ENCODE assay signal across 8 cellular contexts in genomic region chr3:184345678-184346144, GRCh38. TPM values are rescaled to one million over a fixed set of nuclear protein-coding genes. Genes with fewer than 3 reads are reported as not detected.
DNase-seq lines count a peak whose midpoint lies in the region; ATAC-seq, FAIRE-seq and TF ChIP-seq lines count a peak whose summit lies in the region.

No MANE protein-coding gene starts in this region.

- no peak overlapping the region for H3K27ac ChIP-seq in GM12878 (ENCODE audit: control insufficient read depth, insufficient read depth)

- H3K36me3 ChIP-seq in GM12878 (ENCODE audit: control insufficient read depth in 2 of 2, insufficient read depth in 2 of 2, low read length in 1 of 2): no peaks in the 10 kb centered on the region

- no peak overlapping the region for H3K4me2 ChIP-seq in GM12878 (ENCODE audit: control insufficient read depth, insufficient read depth)

- TF ChIP-seq EP300 in GM12878 (IDR thresholded peaks at IDR 0.05; ENCODE audit: borderline replicate concordance in 1 of 2, control insufficient read depth in 1 of 2, low read depth in 2 of 2, low read length in 2 of 2): no peak

- no peak overlapping the region for H3K9ac ChIP-seq in GM12878 (ENCODE audit: control insufficient read depth, insufficient read depth, low read length)

- H3K9me3 Mint-ChIP-seq in HFFc6: no peaks in the 10 kb centered on the region
- H3K9me3 Mint-ChIP-seq in stimulated activated memory B cell treated with anti-CD40 and anti-IgM and Interleukin-4, amounts not matched to agents 10 μg/mL and 1 μg/mL and 100 μg/mL, for 72 hours: no peaks in the 10 kb centered on the region

- no peaks in the 10 kb centered on the region for H4K20me1 ChIP-seq in GM12878 (ENCODE audit: control insufficient read depth, insufficient read depth)

- no peak overlapping the region for H3K4me3 ChIP-seq in GM12878

- peak overlapping the region; percentile 60 for H3K27ac Mint-ChIP-seq in HFFc6
- no peak overlapping the region for H3K27ac Mint-ChIP-seq in stimulated activated memory B cell treated with anti-CD40 and anti-IgM and Interleukin-4, amounts not matched to agents 10 μg/mL and 1 μg/mL and 100 μg/mL, for 72 hours

- DNase-seq in Caki2 (ENCODE audit: low read depth) (peak; percentile 95), HFFc6 (peak; percentile 78), NCI-H82 (lab: John Stamatoyannopoulos, UW) (peak; percentile 84), GM12878 (ENCODE audit: low read depth, low spot score) (no peak), iPS-NIHi11 (ENCODE audit: low spot score) (peak; percentile 89), NCI-H1436 (lab: John Stamatoyannopoulos, UW) (no peak)
- DNase-seq in stimulated activated CD4-positive, alpha-beta T cell treated with anti-CD3 and anti-CD28 coated beads, Interleukin-1b, Interleukin-23, amount 100 ng/mL, for 48 hours: no peak

- peak; percentile 92 for ATAC-seq in GM12878
- peak; percentile 55 for ATAC-seq in stimulated activated memory B cell treated with anti-CD40 and anti-IgM and Interleukin-4, amounts not matched to agents 10 μg/mL and 1 μg/mL and 100 μg/mL, for 72 hours

- H3K4me3 Mint-ChIP-seq in HFFc6: peak overlapping the region; percentile 56; the same call in 1 of the 2 replicates
- H3K4me3 Mint-ChIP-seq in stimulated activated memory B cell treated with anti-CD40 and anti-IgM and Interleukin-4, amounts not matched to agents 10 μg/mL and 1 μg/mL and 100 μg/mL, for 72 hours: no peak overlapping the region

- POLR2A ChIA-PET in GM12878 (lab: Charles Lee): no interaction called here

- RAD21 ChIA-PET in GM12878 (lab: Charles Lee; ENCODE audit: unreplicated experiment): no interaction called here

- peaks cover 7% of the 10 kb centered on the region for H3K27me3 Mint-ChIP-seq in HFFc6 (ENCODE audit: insufficient read depth)
- no peaks in the 10 kb centered on the region for H3K27me3 Mint-ChIP-seq in stimulated activated memory B cell treated with anti-CD40 and anti-IgM and Interleukin-4, amounts not matched to agents 10 μg/mL and 1 μg/mL and 100 μg/mL, for 72 hours

- no peaks in the 10 kb centered on the region for H3K9me3 ChIP-seq in GM12878 (replicated peaks; ENCODE audit: control insufficient read depth, insufficient read depth, low read length)

- intact Hi-C loops in GM12878 (cut with micrococcal nuclease; ENCODE audit: unreplicated experiment): no loop called here

- H3K4me1 Mint-ChIP-seq in HFFc6 (ENCODE audit: low read depth): peaks cover 43% of the 10 kb centered on the region
- H3K4me1 Mint-ChIP-seq in stimulated activated memory B cell treated with anti-CD40 and anti-IgM and Interleukin-4, amounts not matched to agents 10 μg/mL and 1 μg/mL and 100 μg/mL, for 72 hours: no peaks in the 10 kb centered on the region

- in situ Hi-C loops in Caki2 (cut with HindIII; ENCODE audit: low pct_unique_long_range_greater_than_20kb, low sequenced_read_pairs) (no loop called here), GM12878 (cut with MboI) (no loop called here)

- SMC1A ChIA-PET in GM12878 (lab: Charles Lee; ENCODE audit: uncharacterized antibody, unreplicated experiment): no interaction called here

- CTCF ChIA-PET in GM12878 (lab: Yijun Ruan, JAX): interaction anchor here (0.6 kb wide), 1 partner anchor 8 kb away, joined by 3 read pairs; no protein-coding TSS in a partner anchor

- H3K4me1 ChIP-seq in GM12878 (ENCODE audit: control insufficient read depth, insufficient read depth, low read length): no peaks in the 10 kb centered on the region; the same call in 1 of the 2 replicates

- TF ChIP-seq CTCF in HFFc6 (IDR thresholded peaks at IDR 0.05) (peak; percentile 76), GM12878 (IDR thresholded peaks at IDR 0.05 in 2 of 3, conservative IDR thresholded peaks at IDR 0.05 in 1 of 3; ENCODE audit: control insufficient read depth in 2 of 3, extremely low read depth in 1 of 3, insufficient read depth in 1 of 3, low read depth in 3 of 3, low read length in 3 of 3) (peak; percentile 30 to 47 (median 33); a peak in 4 of 6 replicates)

- no peak for FAIRE-seq in GM12878 (lab: Jason Lieb, UNC)

- no peak for TF ChIP-seq RAD21 in GM12878 (IDR thresholded peaks at IDR 0.05; ENCODE audit: insufficient read depth, low read depth, low read length)

- H3K27me3 ChIP-seq in GM12878 (replicated peaks in 1 of 2; ENCODE audit: control insufficient read depth in 2 of 2, insufficient read depth in 2 of 2, low read length in 1 of 2): no peaks in the 10 kb centered on the region

- H3K36me3 Mint-ChIP-seq in HFFc6 (ENCODE audit: low read depth): peaks cover 15% of the 10 kb centered on the region
- H3K36me3 Mint-ChIP-seq in stimulated activated memory B cell treated with anti-CD40 and anti-IgM and Interleukin-4, amounts not matched to agents 10 μg/mL and 1 μg/mL and 100 μg/mL, for 72 hours: peaks cover 19% of the 10 kb centered on the region

- TF ChIP-seq POLR2A in GM12878 (IDR thresholded peaks at IDR 0.05; ENCODE audit: low read depth, low read length): no peak

- no TSS peak for BruUV-seq in GM12878 (replicated peaks; lab: Mats Ljungman, UMichigan)

- no peak overlapping the region for H2AFZ ChIP-seq in GM12878 (ENCODE audit: control insufficient read depth, low read depth, low read length)

- 44% methylated on average over 8 of the region's 8 CpGs for WGBS in GM12878 (ENCODE audit: insufficient coverage, insufficient replicate concordance, low lambda C conversion rate, missing lambda C conversion rate)

- H3K79me2 ChIP-seq in GM12878 (ENCODE audit: control insufficient read depth, insufficient read depth, low read length): no peaks in the 10 kb centered on the region

RNA-seq across cellular contexts. Expression of gene FAM131A, which starts 8.3 kb away (rescaled TPM):
- total RNA-seq in Caki2 (2014; rRNA removed; shearing (Covaris generic); ENCODE audit: low replicate concordance): 33.4 and 39.2 TPM in 2 replicates
- total RNA-seq in HFFc6 (2021; fragmentation: NEBNext Ultra II Directional; extraction: Animal tissue kit (Norgen Biotek cat#: 25700)): 10 to 100 TPM; 11.2 to 13.6 (median 11.9) TPM
- total RNA-seq in GM12878 (2013; cell fraction: nucleolus; rRNA removed): 11.0 and 11.8 TPM in 2 replicates
- 4.0 and 4.5 TPM in 2 replicates for total RNA-seq in GM12878 (2014; rRNA removed)
- total RNA-seq in GM12878 (2014; rRNA removed; fragmentation: Illumina TruSeq; extraction: Trizol): 1.4 and 1.9 TPM in 2 replicates
- total RNA-seq in GM12878 (2021): 3.0 and 5.0 TPM in 2 replicates
- 1.5 TPM for polyA plus RNA-seq in GM12878 (2011; ENCODE audit: low read depth)
- polyA plus RNA-seq in GM12878 (2011; rRNA removed): 0.17 and 0.42 TPM in 2 replicates
- 0.45 and 0.77 TPM in 2 replicates for polyA plus RNA-seq in GM12878 (2011; cell fraction: cytosol; rRNA removed)
- polyA plus RNA-seq in GM12878 (2011; cell fraction: nucleus; rRNA removed): 1.0 and 1.5 TPM in 2 replicates
- polyA plus RNA-seq in GM12878 (2012): 2.1 and 3.3 TPM in 2 replicates
- polyA plus RNA-seq in GM12878 (2014; fragmentation: Illumina TruSeq; extraction: Trizol): 0.74 and 1.4 TPM in 2 replicates
- polyA plus RNA-seq in GM12878 (2014; fragmentation: Nextera tagmentation; extraction: Ambion mirVana): under 1 TPM; 0.31 to 0.47 TPM
- polyA plus RNA-seq in GM12878 (2014; rRNA removed): 4.5 and 5.1 TPM in 2 replicates
- 1 to 10 TPM; 1.0 to 1.7 TPM for polyA plus RNA-seq in GM12878 (2016; fragmentation: Nextera tagmentation; extraction: Ambion mirVana)
- polyA minus RNA-seq in GM12878 (2011; rRNA and poly(A)+ RNA removed): 0.15 and 0.72 TPM in 2 replicates
- polyA minus RNA-seq in GM12878 (2011; cell fraction: cytosol; rRNA and poly(A)+ RNA removed): not detected in 2 replicates
- 0.36 and 3.0 TPM in 2 replicates for polyA minus RNA-seq in GM12878 (2011; cell fraction: nucleus; rRNA and poly(A)+ RNA removed)

RNA-seq across cellular contexts. Expression of gene CLCN2, which starts 15.7 kb away (rescaled TPM):
- 2.0 and 20.2 TPM in 2 replicates for total RNA-seq in Caki2 (2014; rRNA removed; shearing (Covaris generic); ENCODE audit: low replicate concordance)
- 1 to 10 TPM; 3.4 to 5.1 (median 4.2) TPM for total RNA-seq in HFFc6 (2021; fragmentation: NEBNext Ultra II Directional; extraction: Animal tissue kit (Norgen Biotek cat#: 25700))
- 3.0 and 3.7 TPM in 2 replicates for total RNA-seq in GM12878 (2013; cell fraction: nucleolus; rRNA removed)
- total RNA-seq in GM12878 (2014; rRNA removed) (1.4 and 1.5 TPM in 2 replicates), GM12878 (2014; rRNA removed; fragmentation: Illumina TruSeq; extraction: Trizol) (0.85 and 1.0 TPM in 2 replicates), GM12878 (2021) (1.7 and 2.6 TPM in 2 replicates)
- polyA plus RNA-seq in GM12878 (2011; ENCODE audit: low read depth): 0.60 TPM
- polyA plus RNA-seq in GM12878 (2011; rRNA removed) (0.22 and 0.80 TPM in 2 replicates), GM12878 (2014; fragmentation: Illumina TruSeq; extraction: Trizol) (0.89 and 1.1 TPM in 2 replicates), GM12878 (2014; fragmentation: Nextera tagmentation; extraction: Ambion mirVana) (under 1 TPM in 1 of 2 experiments, not detected in 1; 0.13 TPM), GM12878 (2014; rRNA removed) (2.4 and 2.5 TPM in 2 replicates), GM12878 (2016; fragmentation: Nextera tagmentation; extraction: Ambion mirVana) (under 1 TPM; 0.73 to 0.79 TPM)
- 0.39 and 0.79 TPM in 2 replicates for polyA plus RNA-seq in GM12878 (2011; cell fraction: cytosol; rRNA removed)
- 6.9 and 9.4 TPM in 2 replicates for polyA plus RNA-seq in GM12878 (2011; cell fraction: nucleus; rRNA removed)
- 0.77 and 0.91 TPM in 2 replicates for polyA plus RNA-seq in GM12878 (2012)
- 1.0 and 1.9 TPM in 2 replicates for polyA minus RNA-seq in GM12878 (2011; rRNA and poly(A)+ RNA removed)
- 0.62 TPM in 1 of 2 replicates, not detected in the other for polyA minus RNA-seq in GM12878 (2011; cell fraction: cytosol; rRNA and poly(A)+ RNA removed)
- polyA minus RNA-seq in GM12878 (2011; cell fraction: nucleus; rRNA and poly(A)+ RNA removed): 4.8 and 9.9 TPM in 2 replicates

RNA-seq across cellular contexts. Expression of gene POLR2H, which starts 15.8 kb away (rescaled TPM):
- total RNA-seq in Caki2 (2014; rRNA removed; shearing (Covaris generic); ENCODE audit: low replicate concordance): 139 and 169 TPM in 2 replicates
- total RNA-seq in HFFc6 (2021; fragmentation: NEBNext Ultra II Directional; extraction: Animal tissue kit (Norgen Biotek cat#: 25700)): 10 to 100 TPM; 45.4 to 68.6 (median 50.1) TPM
- 75.3 and 82.0 TPM in 2 replicates for total RNA-seq in GM12878 (2013; cell fraction: nucleolus; rRNA removed)
- total RNA-seq in GM12878 (2014; rRNA removed) (101 and 110 TPM in 2 replicates), GM12878 (2014; rRNA removed; fragmentation: Illumina TruSeq; extraction: Trizol) (105 and 110 TPM in 2 replicates), GM12878 (2021) (74.2 and 81.1 TPM in 2 replicates)
- 51.1 TPM for polyA plus RNA-seq in GM12878 (2011; ENCODE audit: low read depth)
- polyA plus RNA-seq in GM12878 (2011; rRNA removed) (295 and 342 TPM in 2 replicates), GM12878 (2014; fragmentation: Illumina TruSeq; extraction: Trizol) (112 and 141 TPM in 2 replicates), GM12878 (2014; fragmentation: Nextera tagmentation; extraction: Ambion mirVana) (100 to 1,000 TPM; 356 to 357 TPM), GM12878 (2014; rRNA removed) (134 and 136 TPM in 2 replicates), GM12878 (2016; fragmentation: Nextera tagmentation; extraction: Ambion mirVana) (100 to 1,000 TPM; 146 TPM)
- 190 and 323 TPM in 2 replicates for polyA plus RNA-seq in GM12878 (2011; cell fraction: cytosol; rRNA removed)
- 183 and 205 TPM in 2 replicates for polyA plus RNA-seq in GM12878 (2011; cell fraction: nucleus; rRNA removed)
- 77.9 and 103 TPM in 2 replicates for polyA plus RNA-seq in GM12878 (2012)
- polyA minus RNA-seq in GM12878 (2011; rRNA and poly(A)+ RNA removed): 92.3 and 104 TPM in 2 replicates
- polyA minus RNA-seq in GM12878 (2011; cell fraction: cytosol; rRNA and poly(A)+ RNA removed): 37.6 and 38.4 TPM in 2 replicates
- polyA minus RNA-seq in GM12878 (2011; cell fraction: nucleus; rRNA and poly(A)+ RNA removed): 34.7 and 52.0 TPM in 2 replicates

RNA-seq across cellular contexts. Expression of gene EIF4G1, which starts 31.3 kb away (rescaled TPM):
- total RNA-seq in Caki2 (2014; rRNA removed; shearing (Covaris generic); ENCODE audit: low replicate concordance): 250 and 257 TPM in 2 replicates
- total RNA-seq in HFFc6 (2021; fragmentation: NEBNext Ultra II Directional; extraction: Animal tissue kit (Norgen Biotek cat#: 25700)): 100 to 1,000 TPM; 522 to 605 (median 559) TPM
- total RNA-seq in GM12878 (2013; cell fraction: nucleolus; rRNA removed): 106 and 122 TPM in 2 replicates
- total RNA-seq in GM12878 (2014; rRNA removed) (228 and 252 TPM in 2 replicates), GM12878 (2014; rRNA removed; fragmentation: Illumina TruSeq; extraction: Trizol) (122 and 128 TPM in 2 replicates), GM12878 (2021) (454 and 462 TPM in 2 replicates)
- polyA plus RNA-seq in GM12878 (2011; ENCODE audit: low read depth): 106 TPM
- polyA plus RNA-seq in GM12878 (2011; rRNA removed) (62.1 and 222 TPM in 2 replicates), GM12878 (2014; fragmentation: Illumina TruSeq; extraction: Trizol) (153 and 254 TPM in 2 replicates), GM12878 (2014; fragmentation: Nextera tagmentation; extraction: Ambion mirVana) (10 to 100 TPM in 1 of 2 experiments, 1 to 10 TPM in 1; 5.7 to 12.9 TPM), GM12878 (2014; rRNA removed) (210 and 265 TPM in 2 replicates), GM12878 (2016; fragmentation: Nextera tagmentation; extraction: Ambion mirVana) (100 to 1,000 TPM; 281 to 283 TPM)
- polyA plus RNA-seq in GM12878 (2011; cell fraction: cytosol; rRNA removed): 204 and 234 TPM in 2 replicates
- 249 and 346 TPM in 2 replicates for polyA plus RNA-seq in GM12878 (2011; cell fraction: nucleus; rRNA removed)
- polyA plus RNA-seq in GM12878 (2012): 133 and 185 TPM in 2 replicates
- polyA minus RNA-seq in GM12878 (2011; rRNA and poly(A)+ RNA removed): 206 and 264 TPM in 2 replicates
- 130 and 143 TPM in 2 replicates for polyA minus RNA-seq in GM12878 (2011; cell fraction: cytosol; rRNA and poly(A)+ RNA removed)
- 61.2 and 130 TPM in 2 replicates for polyA minus RNA-seq in GM12878 (2011; cell fraction: nucleus; rRNA and poly(A)+ RNA removed)

RNA-seq across cellular contexts. Expression of gene THPO, which starts 32.3 kb away (rescaled TPM):
- 0.61 TPM in 1 of 2 replicates, not detected in the other for total RNA-seq in Caki2 (2014; rRNA removed; shearing (Covaris generic); ENCODE audit: low replicate concordance)
- not detected for total RNA-seq in HFFc6 (2021; fragmentation: NEBNext Ultra II Directional; extraction: Animal tissue kit (Norgen Biotek cat#: 25700))
- not detected in 2 replicates for total RNA-seq in GM12878 (2013; cell fraction: nucleolus; rRNA removed)
- total RNA-seq in GM12878 (2014; rRNA removed): not detected in 2 replicates
- total RNA-seq in GM12878 (2014; rRNA removed; fragmentation: Illumina TruSeq; extraction: Trizol): not detected in 2 replicates
- not detected in 2 replicates for total RNA-seq in GM12878 (2021)
- not detected for polyA plus RNA-seq in GM12878 (2011; ENCODE audit: low read depth)
- not detected in 2 replicates for polyA plus RNA-seq in GM12878 (2011; rRNA removed)
- not detected in 2 replicates for polyA plus RNA-seq in GM12878 (2011; cell fraction: cytosol; rRNA removed)
- polyA plus RNA-seq in GM12878 (2011; cell fraction: nucleus; rRNA removed): not detected in 2 replicates
- not detected in 2 replicates for polyA plus RNA-seq in GM12878 (2012)
- not detected in 2 replicates for polyA plus RNA-seq in GM12878 (2014; fragmentation: Illumina TruSeq; extraction: Trizol)
- not detected for polyA plus RNA-seq in GM12878 (2014; fragmentation: Nextera tagmentation; extraction: Ambion mirVana)
- polyA plus RNA-seq in GM12878 (2014; rRNA removed): not detected in 2 replicates
- not detected for polyA plus RNA-seq in GM12878 (2016; fragmentation: Nextera tagmentation; extraction: Ambion mirVana)
- not detected in 2 replicates for polyA minus RNA-seq in GM12878 (2011; rRNA and poly(A)+ RNA removed)
- polyA minus RNA-seq in GM12878 (2011; cell fraction: cytosol; rRNA and poly(A)+ RNA removed): not detected in 2 replicates
- not detected in 2 replicates for polyA minus RNA-seq in GM12878 (2011; cell fraction: nucleus; rRNA and poly(A)+ RNA removed)

Comparison
In these comparisons a context has a peak if more than half of its experiments do, and no peak if none do; other contexts are left out.
1. DNase-seq: peak in Caki2 (single experiment), HFFc6 (single experiment), NCI-H82 (single experiment) and iPS-NIHi11 (single experiment); none in GM12878 (single experiment), NCI-H1436 (single experiment) and stimulated activated CD4-positive, alpha-beta T cell treated with anti-CD3 and anti-CD28 coated beads, Interleukin-1b, Interleukin-23, amount 100 ng/mL, for 48 hours (single experiment).